Comparison of ENCODE assay signal across 20 cellular contexts in the genomic region with DNA sequence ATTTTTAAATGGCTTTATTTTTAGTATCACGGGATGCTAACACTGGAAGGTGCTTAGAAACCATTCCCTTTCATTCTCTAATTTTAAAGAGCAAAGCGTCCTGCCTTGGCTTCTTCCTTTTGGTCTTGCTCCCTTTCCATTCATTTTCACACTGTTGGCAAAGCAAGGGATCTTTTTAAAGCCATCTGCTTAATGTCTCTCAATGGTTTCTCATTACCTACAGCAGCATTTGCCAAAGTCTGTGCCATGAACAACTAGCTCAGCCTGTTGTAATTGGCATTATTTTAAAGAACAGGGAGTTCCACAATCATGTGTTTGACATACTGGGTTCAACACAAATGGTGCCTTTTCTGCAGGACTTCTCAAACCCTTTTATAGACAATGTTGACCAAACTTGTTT.
"Had no signal": no experiment of that assay in that cellular context is flagged by ENCODE, and none has a peak within 500 bp of the region (broad histone marks: within the 10 kb centered on the region; RNA-seq: fewer than 3 reads in every experiment).

No MANE protein-coding gene starts in this region.

- H3K27me3 ChIP-seq: ascending aorta, brain microvascular endothelial cell, cardiac muscle cell had no signal

- H3K9me3 Mint-ChIP-seq: activated CD8-positive, alpha-beta T cell treated with anti-CD3 and anti-CD28 coated beads for 36 hours; activated naive CD4-positive, alpha-beta T cell treated with anti-CD3 and anti-CD28 coated beads, Interleukin-2, amount 50 U/mL, for 72 hours; activated naive CD8-positive, alpha-beta T cell treated with anti-CD3 and anti-CD28 coated beads, Interleukin-2, amount 50 U/mL, for 24 hours; T-helper 1 cell treated with Interleukin-12 subunit alpha and Interleukin-12 subunit beta and Interleukin-4 antibody, amounts not matched to agents 30 μg/mL and 1 μg/mL, for 36 hours had no signal

- H3K27ac ChIP-seq: brain microvascular endothelial cell, cardiac muscle cell, KMS-11 had no signal

- H3K4me2 ChIP-seq: KMS-11 had no signal

- H3K9me3 ChIP-seq: ascending aorta had no signal

- H3K36me3 ChIP-seq: ascending aorta, brain microvascular endothelial cell, cardiac muscle cell had no signal

- DNase-seq: activated CD4-positive, alpha-beta T cell treated with anti-CD3 and anti-CD28 coated beads for 4 hours; activated CD8-positive, alpha-beta memory T cell treated with anti-CD3 and anti-CD28 coated beads, Interleukin-2, amount 50 U/mL, for 4 hours; activated CD8-positive, alpha-beta T cell treated with anti-CD3 and anti-CD28 coated beads for 36 hours; activated effector memory CD4-positive, alpha-beta T cell treated with anti-CD3 and anti-CD28 coated beads, Interleukin-2, amount 50 U/mL, for 16 hours; activated naive CD4-positive, alpha-beta T cell treated with Interleukin-2 at 50 U/mL for 16 hours; activated naive CD8-positive, alpha-beta T cell treated with anti-CD3 and anti-CD28 coated beads, Interleukin-2, amount 50 U/mL, for 24 hours; activated T-cell treated with anti-CD3 and anti-CD28 coated beads, Interleukin-2, amount 50 U/mL, for 1 hour; amniotic stem cell; brain microvascular endothelial cell; NCI-H2107; NCI-H2227 treated with DMSO at 0.1 percent for 48 hours; NCI-H510A; NCI-H526 treated with DMSO at 0.1 percent for 48 hours; PC-3; SHP77 had no signal

- H3K36me3 Mint-ChIP-seq: activated naive CD4-positive, alpha-beta T cell treated with anti-CD3 and anti-CD28 coated beads, Interleukin-2, amount 50 U/mL, for 72 hours had no signal

- H3K4me1 Mint-ChIP-seq: activated naive CD8-positive, alpha-beta T cell treated with anti-CD3 and anti-CD28 coated beads, Interleukin-2, amount 50 U/mL, for 24 hours had no signal

- H3K4me3 Mint-ChIP-seq: activated CD8-positive, alpha-beta T cell treated with anti-CD3 and anti-CD28 coated beads for 36 hours; activated naive CD8-positive, alpha-beta T cell treated with anti-CD3 and anti-CD28 coated beads, Interleukin-2, amount 50 U/mL, for 24 hours; T-helper 1 cell treated with Interleukin-12 subunit alpha and Interleukin-12 subunit beta and Interleukin-4 antibody, amounts not matched to agents 30 μg/mL and 1 μg/mL, for 36 hours had no signal

- H3K4me3 ChIP-seq: ascending aorta, cardiac muscle cell had no signal

- H3K27me3 Mint-ChIP-seq: activated CD8-positive, alpha-beta T cell treated with anti-CD3 and anti-CD28 coated beads for 36 hours; activated naive CD8-positive, alpha-beta T cell treated with anti-CD3 and anti-CD28 coated beads, Interleukin-2, amount 50 U/mL, for 24 hours had no signal

- H3K9ac ChIP-seq: KMS-11 had no signal

- H3K27ac Mint-ChIP-seq: activated CD8-positive, alpha-beta T cell treated with anti-CD3 and anti-CD28 coated beads for 36 hours; activated naive CD4-positive, alpha-beta T cell treated with anti-CD3 and anti-CD28 coated beads, Interleukin-2, amount 50 U/mL, for 72 hours; activated naive CD8-positive, alpha-beta T cell treated with anti-CD3 and anti-CD28 coated beads, Interleukin-2, amount 50 U/mL, for 24 hours; T-helper 1 cell treated with Interleukin-12 subunit alpha and Interleukin-12 subunit beta and Interleukin-4 antibody, amounts not matched to agents 30 μg/mL and 1 μg/mL, for 36 hours had no signal
